In the genomic region with DNA sequence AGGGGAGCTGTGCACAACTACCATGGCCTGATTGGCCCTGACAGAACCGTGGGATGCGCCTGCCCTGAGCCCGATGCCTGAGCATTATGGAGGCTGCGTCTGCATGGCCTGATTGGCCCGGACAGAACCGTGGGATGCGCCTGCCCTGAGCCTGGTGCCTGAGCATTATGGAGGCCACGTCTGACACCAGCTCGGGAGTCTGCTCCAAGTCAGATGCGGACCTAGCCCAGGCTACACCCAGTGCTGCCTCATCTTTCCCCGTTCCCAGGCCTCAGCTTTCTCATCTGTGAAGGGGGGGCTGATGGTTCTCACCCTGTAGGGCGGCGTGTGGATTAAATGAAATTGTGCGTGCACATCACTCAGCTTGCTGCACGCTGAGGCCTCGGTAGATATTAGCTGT, we compare ENCODE assay signal across 16 cellular contexts. TPM values are rescaled to one million over a fixed set of nuclear protein-coding genes. Genes with fewer than 3 reads are reported as not detected.
DNase-seq lines count a peak whose midpoint lies in the region; ATAC-seq and TF ChIP-seq lines count a peak whose summit lies in the region.
"Had no signal": no experiment of that assay in that cellular context is flagged by ENCODE, and none has a peak within 500 bp of the region (broad histone marks: within the 10 kb centered on the region; RNA-seq: fewer than 3 reads in every experiment).

No MANE protein-coding gene starts in this region.

- H3K9me3 ChIP-seq in neuronal stem cell (replicated peaks in 1 of 2; ENCODE audit: control insufficient read depth in 2 of 2, insufficient read depth in 1 of 2, low read depth in 1 of 2, low read length in 2 of 2) (peaks cover 0 to 6% of the 10 kb centered on the region in 2 donors), upper lobe of right lung (no peaks in the 10 kb centered on the region), endodermal cell (ENCODE audit: control insufficient read depth, low read length) (peaks cover 12% of the 10 kb centered on the region)

- H2AFZ ChIP-seq in neuronal stem cell (ENCODE audit: low read length), result no peak overlapping the region

- peaks cover 27% of the 10 kb centered on the region for H3K36me3 Mint-ChIP-seq in activated T-cell treated with anti-CD3 and anti-CD28 coated beads, Interleukin-2, amount 50 U/mL, for 4 hours (ENCODE audit: insufficient read depth)
- H3K36me3 Mint-ChIP-seq in endodermal cell (ENCODE audit: low read depth), result peaks cover 49% of the 10 kb centered on the region

- no peak overlapping the region for H3K9ac ChIP-seq in neuronal stem cell (ENCODE audit: low read depth, low read length, poor library complexity)
- no peak overlapping the region for H3K9ac ChIP-seq in endodermal cell (ENCODE audit: extremely low read depth, low read length, poor library complexity, severe bottlenecking)

- peak overlapping the region; percentile 89 for H3K23ac ChIP-seq in neuronal stem cell (ENCODE audit: low read depth, low read length, poor library complexity)

- H3K4me1 Mint-ChIP-seq in activated T-cell treated with anti-CD3 and anti-CD28 coated beads, Interleukin-2, amount 50 U/mL, for 4 hours (ENCODE audit: low read depth), result peaks cover 9% of the 10 kb centered on the region
- H3K4me1 Mint-ChIP-seq in endodermal cell, result no peaks in the 10 kb centered on the region

- peak overlapping the region; percentile 15 for H3K4ac ChIP-seq in neuronal stem cell (ENCODE audit: low read length)

- no peak overlapping the region for H3K27ac ChIP-seq in coronary artery
- H3K27ac ChIP-seq in neuronal stem cell (replicated peaks; ENCODE audit: low read length), result no peak overlapping the region
- H3K27ac ChIP-seq in upper lobe of right lung, result no peak overlapping the region
- H3K27ac ChIP-seq in endodermal cell (ENCODE audit: low read depth, low read length), result no peak overlapping the region

- peaks cover 0 to 1% of the 10 kb centered on the region in 2 donors for H3K4me1 ChIP-seq in neuronal stem cell (ENCODE audit: control insufficient read depth in 2 of 2, insufficient read depth in 1 of 2, low read depth in 1 of 2, low read length in 2 of 2)
- no peaks in the 10 kb centered on the region for H3K4me1 ChIP-seq in upper lobe of right lung
- no peaks in the 10 kb centered on the region for H3K4me1 ChIP-seq in endodermal cell (ENCODE audit: control insufficient read depth, insufficient read depth, low read length)

- H3K14ac ChIP-seq in neuronal stem cell (ENCODE audit: low read length), result no peak overlapping the region

- intact Hi-C loops in upper lobe of right lung (cut with DNase I), result no loop called here

- H2BK120ac ChIP-seq in neuronal stem cell (ENCODE audit: low read depth, low read length), result no peak overlapping the region

- no peak overlapping the region for H3K18ac ChIP-seq in neuronal stem cell (ENCODE audit: low read length)

- H2BK12ac ChIP-seq in neuronal stem cell (ENCODE audit: low read length), result no peak overlapping the region

- peak; percentile 1 for DNase-seq in activated T-cell treated with anti-CD3 and anti-CD28 coated beads, Interleukin-2, amount 50 U/mL, for 1 hour
- no peak for DNase-seq in activated T-cell treated with anti-CD3 and anti-CD28 coated beads, Interleukin-2, amount 50 U/mL, for 4 hours
- DNase-seq in coronary artery (ENCODE audit: low spot score) (peak; percentile 49), neuronal stem cell (ENCODE audit: low spot score) (no peak), upper lobe of right lung (peak; percentile 58), NCI-H82 treated with DMSO at 0.1 percent for 48 hours (lab: John Stamatoyannopoulos, UW; ENCODE audit: unreplicated experiment) (no peak), endodermal cell (no peak)
- DNase-seq: C1 segment of cervical spinal cord, DMS 273 treated with DMSO at 0.1 percent for 48 hours, Kasumi-1, NCI-H1417, NCI-H1930, NCI-H2171, NCI-H446 treated with DMSO at 0.1 percent for 48 hours, NCI-H774 had no signal

- H2AK5ac ChIP-seq in neuronal stem cell (ENCODE audit: low read depth, low read length), result no peak overlapping the region

- H3K27me3 Mint-ChIP-seq in activated T-cell treated with anti-CD3 and anti-CD28 coated beads, Interleukin-2, amount 50 U/mL, for 4 hours (ENCODE audit: low read depth), result no peaks in the 10 kb centered on the region
- no peaks in the 10 kb centered on the region for H3K27me3 Mint-ChIP-seq in endodermal cell (ENCODE audit: insufficient read depth)

- no peak overlapping the region for H4K91ac ChIP-seq in neuronal stem cell (ENCODE audit: low read depth, low read length, poor library complexity)

- no CpG with 5 or more reads among the region's 16 CpGs for WGBS in neuronal stem cell (ENCODE audit: extremely low coverage in 2 of 2, insufficient read length in 2 of 2, insufficient replicate concordance in 1 of 2), 2 donors
- WGBS in endodermal cell (ENCODE audit: insufficient coverage in 1 of 2, insufficient read length in 1 of 2), 2 experiments, result 94 to 96% methylated on average over 14 to 16 of the region's 16 CpGs

- no peaks in the 10 kb centered on the region for H3K27me3 ChIP-seq in neuronal stem cell (ENCODE audit: control insufficient read depth in 3 of 3, insufficient read depth in 3 of 3, low read depth in 1 of 3, low read length in 3 of 3)
- no peaks in the 10 kb centered on the region for H3K27me3 ChIP-seq in upper lobe of right lung
- no peaks in the 10 kb centered on the region for H3K27me3 ChIP-seq in endodermal cell (ENCODE audit: control insufficient read depth, insufficient read depth, low read length, poor library complexity, severe bottlenecking)

- H3K79me1 ChIP-seq in neuronal stem cell (ENCODE audit: low read depth, low read length), result peaks cover 9% of the 10 kb centered on the region

- H3K4me3 ChIP-seq in coronary artery (no peak overlapping the region), neuronal stem cell (ENCODE audit: low read length in 2 of 2) (no peak overlapping the region), upper lobe of right lung (no peak overlapping the region), endodermal cell (ENCODE audit: low read length) (no peak overlapping the region)

- H3K36me3 ChIP-seq in neuronal stem cell (replicated peaks in 1 of 2; ENCODE audit: control insufficient read depth in 2 of 2, insufficient read depth in 2 of 2, low read length in 2 of 2), result peaks cover 42 to 98% of the 10 kb centered on the region in 2 donors
- H3K36me3 ChIP-seq in upper lobe of right lung, result peaks cover 18% of the 10 kb centered on the region
- H3K36me3 ChIP-seq in endodermal cell (ENCODE audit: control insufficient read depth, insufficient read depth, low read length), result peaks cover 38% of the 10 kb centered on the region

- TF ChIP-seq CTCF in coronary artery (IDR thresholded peaks at IDR 0.05) (no peak), upper lobe of right lung (IDR thresholded peaks at IDR 0.05) (no peak), endodermal cell (conservative IDR thresholded peaks at IDR 0.05) (no peak)

- H3K4me3 Mint-ChIP-seq in activated T-cell treated with anti-CD3 and anti-CD28 coated beads, Interleukin-2, amount 50 U/mL, for 4 hours, result no peak overlapping the region
- H3K4me3 Mint-ChIP-seq in endodermal cell, result no peak overlapping the region

- H3K27ac Mint-ChIP-seq in endodermal cell, result no peak overlapping the region

- no peak overlapping the region for H3K4me2 ChIP-seq in neuronal stem cell (ENCODE audit: insufficient read depth, low read length, poor library complexity, severe bottlenecking)

- H3K9me3 Mint-ChIP-seq in activated T-cell treated with anti-CD3 and anti-CD28 coated beads, Interleukin-2, amount 50 U/mL, for 4 hours, result no peaks in the 10 kb centered on the region
- H3K9me3 Mint-ChIP-seq in endodermal cell, result peaks cover 10% of the 10 kb centered on the region

- H2BK15ac ChIP-seq in neuronal stem cell (ENCODE audit: low read length), result no peak overlapping the region

- no peak for ATAC-seq in activated T-cell treated with anti-CD3 and anti-CD28 coated beads, Interleukin-2, amount 50 U/mL, for 4 hours
- no peak for ATAC-seq in upper lobe of right lung
- ATAC-seq in HG03139 (IDR thresholded peaks at IDR 0.05; ENCODE audit: unreplicated experiment), result no peak

- no peak overlapping the region for H2BK5ac ChIP-seq in neuronal stem cell (ENCODE audit: low read length)

- H4K8ac ChIP-seq in neuronal stem cell (ENCODE audit: low read depth, low read length), result no peak overlapping the region

RNA-seq across cellular contexts. Expression of gene CEP72, which starts 7.3 kb away (rescaled TPM):
- total RNA-seq in activated T-cell treated with anti-CD3 and anti-CD28 coated beads, Interleukin-2, amount 50 U/mL, for 4 hours, result 10 to 100 TPM; 19.7 to 20.4 (median 19.9) TPM
- polyA plus RNA-seq in neuronal stem cell (2013, experiment 1 of 2), result 6.8 TPM
- polyA plus RNA-seq in neuronal stem cell (2013, experiment 2 of 2), result 6.1 TPM
- 13.2 TPM for total RNA-seq in upper lobe of right lung
- total RNA-seq in endodermal cell, result 10 to 100 TPM; 35.6 to 36.5 TPM
- polyA plus RNA-seq in endodermal cell (2013, experiment 1 of 2), result 16.6 TPM
- polyA plus RNA-seq in endodermal cell (2013, experiment 2 of 2), result 18.2 TPM

Comparison
In these comparisons a context has a peak if more than half of its experiments do, and no peak if none do; other contexts are left out.
1. DNase-seq: peak in activated T-cell treated with anti-CD3 and anti-CD28 coated beads, Interleukin-2, amount 50 U/mL, for 1 hour (single experiment), coronary artery (single experiment) and upper lobe of right lung (single experiment); none in activated T-cell treated with anti-CD3 and anti-CD28 coated beads, Interleukin-2, amount 50 U/mL, for 4 hours (single experiment), neuronal stem cell (single experiment), NCI-H82 treated with DMSO at 0.1 percent for 48 hours (single experiment) and endodermal cell (single experiment).